In the genomic region with DNA sequence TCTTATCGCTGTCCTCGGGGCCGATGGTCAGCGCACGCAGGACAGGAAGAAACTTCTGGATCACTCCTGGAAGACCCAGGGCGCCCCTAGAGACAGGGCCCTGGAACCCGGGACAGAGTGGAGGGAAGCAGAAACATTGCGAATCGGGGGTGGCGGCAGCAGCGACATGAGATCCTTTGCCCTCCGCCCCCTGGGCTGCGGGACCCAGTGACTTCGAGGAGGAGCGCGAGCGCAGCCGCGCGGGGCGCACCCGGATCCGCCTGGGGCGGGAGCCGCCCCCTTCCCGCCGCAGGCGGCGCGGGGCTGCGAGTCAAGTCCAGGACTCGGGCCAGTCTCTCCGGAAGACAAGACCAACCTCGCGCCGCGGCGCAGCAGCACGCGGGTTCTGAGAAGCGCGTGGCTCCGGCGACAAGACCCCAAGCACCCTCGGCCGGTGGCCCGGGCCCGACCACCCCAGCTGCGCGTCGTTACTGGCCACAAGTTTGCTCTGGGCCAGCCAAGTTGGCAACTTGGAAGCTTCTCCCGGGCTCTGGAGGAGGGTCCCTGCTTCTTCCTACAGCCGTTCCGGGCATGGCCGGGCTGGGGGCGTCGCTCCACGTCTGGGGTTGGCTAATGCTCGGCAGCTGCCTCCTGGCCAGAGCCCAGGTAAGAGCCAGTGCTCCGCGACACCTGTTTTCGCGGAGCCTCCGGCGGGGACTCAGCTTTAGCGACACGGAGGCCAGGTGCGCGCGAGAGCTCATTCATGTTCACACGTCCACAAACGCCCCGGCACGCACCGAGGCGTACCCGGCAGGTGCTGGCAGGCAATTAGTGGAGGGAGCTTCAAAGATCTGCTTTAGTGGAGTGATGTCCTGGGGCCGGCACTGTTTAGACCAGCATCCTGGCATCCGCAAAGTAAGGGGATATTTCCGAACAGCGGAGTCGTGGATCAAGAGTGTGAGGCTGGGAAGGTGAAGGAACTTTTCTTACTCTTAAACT, we compare ENCODE assay signal across 10 cellular contexts. TPM values are rescaled to one million over a fixed set of nuclear protein-coding genes. Genes with fewer than 3 reads are reported as not detected.
DNase-seq lines count a peak whose midpoint lies in the region; ATAC-seq and TF ChIP-seq lines count a peak whose summit lies in the region.
"Had no signal": no experiment of that assay in that cellular context is flagged by ENCODE, and none has a peak within 500 bp of the region (broad histone marks: within the 10 kb centered on the region; RNA-seq: fewer than 3 reads in every experiment).

A gene with protein sequence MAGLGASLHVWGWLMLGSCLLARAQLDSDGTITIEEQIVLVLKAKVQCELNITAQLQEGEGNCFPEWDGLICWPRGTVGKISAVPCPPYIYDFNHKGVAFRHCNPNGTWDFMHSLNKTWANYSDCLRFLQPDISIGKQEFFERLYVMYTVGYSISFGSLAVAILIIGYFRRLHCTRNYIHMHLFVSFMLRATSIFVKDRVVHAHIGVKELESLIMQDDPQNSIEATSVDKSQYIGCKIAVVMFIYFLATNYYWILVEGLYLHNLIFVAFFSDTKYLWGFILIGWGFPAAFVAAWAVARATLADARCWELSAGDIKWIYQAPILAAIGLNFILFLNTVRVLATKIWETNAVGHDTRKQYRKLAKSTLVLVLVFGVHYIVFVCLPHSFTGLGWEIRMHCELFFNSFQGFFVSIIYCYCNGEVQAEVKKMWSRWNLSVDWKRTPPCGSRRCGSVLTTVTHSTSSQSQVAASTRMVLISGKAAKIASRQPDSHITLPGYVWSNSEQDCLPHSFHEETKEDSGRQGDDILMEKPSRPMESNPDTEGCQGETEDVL (plus strand): TSS at position 319 of the 978 bp plus-strand sequence. CDS start 252 bp downstream, at position 571.

- H3K4me1 ChIP-seq in adipocyte (ENCODE audit: control insufficient read depth, insufficient read depth, low read length) = peaks cover 13% of the 10 kb centered on the region
- H3K4me1 ChIP-seq in upper lobe of left lung = peaks cover 2 to 12% (median 10%) of the 10 kb centered on the region in 4 donors

- H3K9me3 ChIP-seq in adipocyte (ENCODE audit: control insufficient read depth, low read length) = no peaks in the 10 kb centered on the region
- no peaks in the 10 kb centered on the region for H3K9me3 ChIP-seq in upper lobe of left lung

- TF ChIP-seq CTCF in upper lobe of left lung (IDR thresholded peaks at IDR 0.05) = no peak

- H3K36me3 ChIP-seq in adipocyte (ENCODE audit: control insufficient read depth, insufficient read depth, low read length, severe bottlenecking) (no peaks in the 10 kb centered on the region), upper lobe of left lung (no peaks in the 10 kb centered on the region)

- ATAC-seq in upper lobe of left lung (ENCODE audit: low FRiP score in 2 of 2) = peak; percentile 53 to 87
- ATAC-seq in HG03097 (IDR thresholded peaks at IDR 0.05; ENCODE audit: low FRiP score, unreplicated experiment) = no peak

- H3K27me3 ChIP-seq in adipocyte (replicated peaks; ENCODE audit: control insufficient read depth, insufficient read depth, low read length) (peaks cover 52% of the 10 kb centered on the region), upper lobe of left lung (peaks cover 0 to 14% (median 9%) of the 10 kb centered on the region in 4 donors)

- 15 to 18% methylated on average over 14 to 40 of the region's 82 CpGs for WGBS in upper lobe of left lung, 2 donors

- peak within 1 kb of the TSS; percentile 54 for H3K4me3 ChIP-seq in adipocyte (ENCODE audit: low read length)
- peak within 1 kb of the TSS in 2 of 4 donors; percentile 27 to 31 for H3K4me3 ChIP-seq in upper lobe of left lung

- no peak within 1 kb of the TSS for H3K9ac ChIP-seq in adipocyte (ENCODE audit: low read length)

- DNase-seq in activated gamma-delta T cell (lab: John Stamatoyannopoulos, UW) (peak; percentile 5), activated gamma-delta T cell treated with Interleukin-2 at 50 U/mL for 16 hours (no peak), adipocyte (ENCODE audit: low read depth) (no peak), kidney tubule cell (ENCODE audit: low spot score) (peak; percentile 19), upper lobe of left lung (peak in 1 of 2 donors; percentile 87), NCI-H2196 treated with DMSO at 0.1 percent for 48 hours (lab: John Stamatoyannopoulos, UW; ENCODE audit: unreplicated experiment) (no peak), occipital lobe (lab: John Stamatoyannopoulos, UW) (no peak)
- DNase-seq: activated naive CD4-positive, alpha-beta T cell had no signal

- TF ChIP-seq EP300 in upper lobe of left lung (IDR thresholded peaks at IDR 0.05) = no peak

- no peak for TF ChIP-seq POLR2A in upper lobe of left lung (IDR thresholded peaks at IDR 0.05)

- H3K27ac ChIP-seq in upper lobe of left lung = no peak within 1 kb of the TSS
- H3K27ac ChIP-seq: C4-2B had no signal

RNA-seq across cellular contexts. Expression of the gene that starts here (rescaled TPM):
- total RNA-seq in upper lobe of left lung (1 to 10 TPM in 1 of 6 donors, under 1 TPM in 3, not detected in 2; 0.30 to 2.1 (median 0.40) TPM), occipital lobe (1.4 TPM)

Comparison
In these comparisons a context has a peak if more than half of its experiments do, and no peak if none do; other contexts are left out.
1. DNase-seq: peak in activated gamma-delta T cell (single experiment) and kidney tubule cell (single experiment); none in activated gamma-delta T cell treated with Interleukin-2 at 50 U/mL for 16 hours (single experiment), adipocyte (single experiment), NCI-H2196 treated with DMSO at 0.1 percent for 48 hours (single experiment) and occipital lobe (single experiment).